In genomic region chr3:98521897-98522537, GRCh38 we compare ENCODE assay signal across 8 cellular contexts. TPM values are rescaled to one million over a fixed set of nuclear protein-coding genes. Genes with fewer than 3 reads are reported as not detected.
DNase-seq lines count a peak whose midpoint lies in the region; ATAC-seq, FAIRE-seq and TF ChIP-seq lines count a peak whose summit lies in the region.

No MANE protein-coding gene starts in this region.

- ATAC-seq in GM21526 (IDR thresholded peaks at IDR 0.05; ENCODE audit: low FRiP score, unreplicated experiment), result peak; percentile 46
- ATAC-seq in sciatic nerve, result peak; percentile 25

- H3K36me3 Mint-ChIP-seq in astrocyte (ENCODE audit: low read depth, unreplicated experiment), result peaks cover 8% of the 10 kb centered on the region

- H3K79me2 ChIP-seq in astrocyte (ENCODE audit: insufficient read depth, low read length), result peaks cover 48% of the 10 kb centered on the region

- peak overlapping the region; percentile 99 for H3K4me3 ChIP-seq in HUES48 (ENCODE audit: low read depth, low read length)
- peak overlapping the region; percentile 85 for H3K4me3 ChIP-seq in astrocyte (ENCODE audit: insufficient read depth, low read depth, low read length)

- H3K36me3 ChIP-seq in HUES48 (ENCODE audit: control insufficient read depth, insufficient read depth, low read length), result peaks cover 40% of the 10 kb centered on the region
- peaks cover 30% of the 10 kb centered on the region for H3K36me3 ChIP-seq in astrocyte (ENCODE audit: insufficient read depth, low read length)

- H3K4me3 Mint-ChIP-seq in astrocyte (ENCODE audit: unreplicated experiment), result peak overlapping the region; percentile 93

- DNase-seq in DMS79 (lab: John Stamatoyannopoulos, UW) (peak; percentile 42), SW 1271 (lab: John Stamatoyannopoulos, UW) (peak; percentile 25 to 62), astrocyte (ENCODE audit: low read depth) (peak; percentile 68), hepatic stellate cell (ENCODE audit: low spot score) (peak; percentile 50), sciatic nerve (ENCODE audit: low spot score) (peak; percentile 58), GM19240 (ENCODE audit: insufficient read length, low spot score) (no peak)

- peaks cover 23% of the 10 kb centered on the region for H4K20me1 ChIP-seq in astrocyte (ENCODE audit: insufficient read depth, low read length)

- H3K27ac ChIP-seq in HUES48 (ENCODE audit: low read depth, low read length) (peak overlapping the region; percentile 94), astrocyte (ENCODE audit: low read depth, low read length) (peak overlapping the region; percentile 95)

- H3K27me3 ChIP-seq in HUES48 (ENCODE audit: control insufficient read depth, insufficient read depth, low read length) (no peaks in the 10 kb centered on the region), astrocyte (ENCODE audit: insufficient read depth, low read length) (no peaks in the 10 kb centered on the region)

- H3K27me3 Mint-ChIP-seq in astrocyte (ENCODE audit: low read depth, unreplicated experiment), result no peaks in the 10 kb centered on the region

- intact Hi-C loops in sciatic nerve (cut with DNase I), result no loop called here

- H3K9me3 ChIP-seq in HUES48 (ENCODE audit: control insufficient read depth, insufficient read depth, low read length), result no peaks in the 10 kb centered on the region
- no peaks in the 10 kb centered on the region for H3K9me3 ChIP-seq in astrocyte (ENCODE audit: insufficient read depth, low read depth, low read length)

- H2AFZ ChIP-seq in astrocyte (ENCODE audit: low read depth, low read length), result peak overlapping the region; percentile 70

- H3K27ac Mint-ChIP-seq in astrocyte (ENCODE audit: unreplicated experiment), result peak overlapping the region; percentile 64

- peaks cover 18% of the 10 kb centered on the region for H3K4me1 Mint-ChIP-seq in astrocyte (ENCODE audit: low read depth, unreplicated experiment)

- H3K9ac ChIP-seq in HUES48 (ENCODE audit: low read depth, low read length) (peak overlapping the region; percentile 86), astrocyte (ENCODE audit: low read length) (peak overlapping the region; percentile 90)

- peak; percentile 69 for FAIRE-seq in astrocyte (lab: Jason Lieb, UNC)

- H3K4me2 ChIP-seq in astrocyte (ENCODE audit: low read length), result peak overlapping the region; percentile 92

- no peak for TF ChIP-seq CTCF in astrocyte (IDR thresholded peaks at IDR 0.05; ENCODE audit: insufficient read depth, low read depth, low read length)

- H3K4me1 ChIP-seq in HUES48 (ENCODE audit: control insufficient read depth, insufficient read depth, low read length), result peaks cover 23% of the 10 kb centered on the region
- peaks cover 18% of the 10 kb centered on the region for H3K4me1 ChIP-seq in astrocyte (ENCODE audit: insufficient read depth, low read length)

- no peaks in the 10 kb centered on the region for H3K9me3 Mint-ChIP-seq in astrocyte (ENCODE audit: unreplicated experiment)

RNA-seq across cellular contexts. Expression of gene CLDND1, which starts 0.7 kb away (rescaled TPM):
- total RNA-seq in astrocyte, result 104 and 109 TPM in 2 replicates
- total RNA-seq in sciatic nerve, result 185 TPM

RNA-seq across cellular contexts. Expression of gene GPR15, which starts 9.8 kb away (rescaled TPM):
- total RNA-seq in astrocyte, result not detected in 2 replicates
- total RNA-seq in sciatic nerve, result 0.36 TPM

RNA-seq across cellular contexts. Expression of gene OR5K2, which starts 24.5 kb away (rescaled TPM):
- not detected in 2 replicates for total RNA-seq in astrocyte
- not detected for total RNA-seq in sciatic nerve

RNA-seq across cellular contexts. Expression of gene OR5K1, which starts 59.0 kb away (rescaled TPM):
- total RNA-seq in astrocyte, result not detected in 2 replicates
- total RNA-seq in sciatic nerve, result not detected
